In the genomic region with DNA sequence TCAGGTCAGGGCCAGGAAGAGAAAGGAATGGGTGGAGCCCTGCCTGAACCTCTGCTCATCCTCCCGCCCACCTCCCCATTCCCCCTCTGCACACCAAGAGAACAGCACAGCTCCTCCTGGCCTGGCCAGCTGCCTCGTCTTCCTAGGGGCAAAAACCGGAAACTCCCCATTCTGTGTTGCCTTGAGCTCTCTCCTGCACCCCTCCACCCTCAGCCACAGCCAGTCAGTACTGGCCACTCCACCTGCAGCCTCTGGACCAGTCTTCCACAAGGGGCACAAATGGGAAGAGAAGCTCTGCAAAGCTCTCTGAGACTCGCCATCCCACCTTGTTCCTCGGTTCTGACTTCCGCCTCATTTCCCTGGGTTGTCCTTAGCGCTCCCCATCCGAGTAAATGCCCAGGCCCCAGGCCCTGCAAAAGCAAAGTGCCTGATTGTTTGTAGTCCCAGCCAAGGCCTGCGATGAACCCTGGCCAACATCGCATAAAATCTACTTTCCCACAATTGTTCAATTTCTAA, we compare ENCODE assay signal across 26 cellular contexts. TPM values are rescaled to one million over a fixed set of nuclear protein-coding genes. Genes with fewer than 3 reads are reported as not detected.
DNase-seq lines count a peak whose midpoint lies in the region; ATAC-seq and TF ChIP-seq lines count a peak whose summit lies in the region.
"Had no signal": no experiment of that assay in that cellular context is flagged by ENCODE, and none has a peak within 500 bp of the region (broad histone marks: within the 10 kb centered on the region; RNA-seq: fewer than 3 reads in every experiment).

No MANE protein-coding gene starts in this region.

- H3K9ac ChIP-seq in neural progenitor cell: no peak overlapping the region

- H3K27me3 ChIP-seq in neural progenitor cell: no peaks in the 10 kb centered on the region
- H3K27me3 ChIP-seq: SJCRH30 had no signal

- H3K27ac Mint-ChIP-seq in neural progenitor cell: no peak overlapping the region
- H3K27ac Mint-ChIP-seq in activated naive CD4-positive, alpha-beta T cell treated with anti-CD3 and anti-CD28 coated beads, Interleukin-2, amount 50 U/mL, for 72 hours: no peak overlapping the region
- H3K27ac Mint-ChIP-seq: B cell, CD14-positive monocyte had no signal

- no peaks in the 10 kb centered on the region for H3K36me3 Mint-ChIP-seq in neural progenitor cell
- H3K36me3 Mint-ChIP-seq in activated naive CD4-positive, alpha-beta T cell treated with anti-CD3 and anti-CD28 coated beads, Interleukin-2, amount 50 U/mL, for 72 hours: no peaks in the 10 kb centered on the region
- H3K36me3 Mint-ChIP-seq: CD14-positive monocyte; CD8-positive, alpha-beta memory T cell had no signal

- H3K4me1 ChIP-seq in neural progenitor cell: no peaks in the 10 kb centered on the region
- H3K4me1 ChIP-seq: SJCRH30 had no signal

- TF ChIP-seq CTCF in neural progenitor cell (IDR thresholded peaks at IDR 0.05): no peak

- peak overlapping the region; percentile 37 for H2AFZ ChIP-seq in neural progenitor cell (replicated peaks)
- H2AFZ ChIP-seq: PC-9 had no signal

- H3K4me3 ChIP-seq in neural progenitor cell: no peak overlapping the region
- H3K4me3 ChIP-seq: PC-9, SJCRH30 had no signal

- H3K79me2 ChIP-seq in neural progenitor cell (ENCODE audit: low read depth): no peaks in the 10 kb centered on the region

- no peak overlapping the region for H3K27ac ChIP-seq in neural progenitor cell
- H3K27ac ChIP-seq: 22Rv1, PC-9, SJCRH30 had no signal

- no peaks in the 10 kb centered on the region for H3K9me3 Mint-ChIP-seq in neural progenitor cell
- no peaks in the 10 kb centered on the region for H3K9me3 Mint-ChIP-seq in activated naive CD4-positive, alpha-beta T cell treated with anti-CD3 and anti-CD28 coated beads, Interleukin-2, amount 50 U/mL, for 72 hours

- H3K36me3 ChIP-seq in neural progenitor cell: no peaks in the 10 kb centered on the region
- H3K36me3 ChIP-seq: SJCRH30 had no signal

- ATAC-seq in GM21529 (IDR thresholded peaks at IDR 0.05; ENCODE audit: unreplicated experiment): no peak
- no peak for ATAC-seq in activated naive CD4-positive, alpha-beta T cell treated with anti-CD3 and anti-CD28 coated beads, Interleukin-2, amount 50 U/mL, for 72 hours
- ATAC-seq: Right ventricle myocardium inferior had no signal

- no peak overlapping the region for H3K4me3 Mint-ChIP-seq in neural progenitor cell
- H3K4me3 Mint-ChIP-seq: B cell, CD14-positive monocyte had no signal

- DNase-seq in DMS 273 (lab: John Stamatoyannopoulos, UW; ENCODE audit: unreplicated experiment) (peak; percentile 13), DMS 273 treated with DMSO at 0.1 percent for 48 hours (lab: John Stamatoyannopoulos, UW) (no peak), ecto neural progenitor cell (ENCODE audit: low spot score) (peak; percentile 46), neural progenitor cell (ENCODE audit: low spot score) (no peak), NCI-H2227 treated with DMSO at 0.1 percent for 48 hours (lab: John Stamatoyannopoulos, UW) (no peak)
- DNase-seq in activated naive CD4-positive, alpha-beta T cell treated with anti-CD3 and anti-CD28 coated beads, Interleukin-2, amount 50 U/mL, for 72 hours (ENCODE audit: low spot score in 2 of 2): no peak
- DNase-seq: CD8-positive, alpha-beta memory T cell; KG1; NCI-H1092; NCI-H1417 treated with DMSO at 0.1 percent for 48 hours; NCI-H1694 treated with DMSO at 0.1 percent for 48 hours; NCI-H2081; NCI-H2171; NCI-H524 treated with DMSO at 0.1 percent for 48 hours; NCI-H82; PC-9 had no signal

- peaks cover 2% of the 10 kb centered on the region for H3K27me3 Mint-ChIP-seq in neural progenitor cell (ENCODE audit: insufficient read depth, low read depth)

- peaks cover 16% of the 10 kb centered on the region for H3K4me1 Mint-ChIP-seq in neural progenitor cell
- H3K4me1 Mint-ChIP-seq: CD14-positive monocyte; CD8-positive, alpha-beta memory T cell had no signal

- H4K20me1 ChIP-seq in neural progenitor cell (ENCODE audit: low read depth): no peaks in the 10 kb centered on the region

- H3F3A ChIP-seq in neural progenitor cell (ENCODE audit: low read depth): no peaks in the 10 kb centered on the region

- no peaks in the 10 kb centered on the region for H3K9me3 ChIP-seq in neural progenitor cell (ENCODE audit: low read depth)
- H3K9me3 ChIP-seq: SJCRH30 had no signal

- no peak overlapping the region for H3K4me2 ChIP-seq in neural progenitor cell
- H3K4me2 ChIP-seq: PC-9 had no signal

RNA-seq across cellular contexts. Expression of a gene that starts 39.3 kb away (rescaled TPM):
- not detected in 2 replicates for total RNA-seq in neural progenitor cell (ENCODE audit: low replicate concordance)
- not detected for total RNA-seq in activated naive CD4-positive, alpha-beta T cell treated with anti-CD3 and anti-CD28 coated beads, Interleukin-2, amount 50 U/mL, for 72 hours
- total RNA-seq: B cell; CD8-positive, alpha-beta memory T cell; Daoy; G401; IMR-90; PC-9; Right ventricle myocardium inferior; RPMI7951; SJCRH30 had no signal

Comparison
In these comparisons a context has a peak if more than half of its experiments do, and no peak if none do; other contexts are left out.
1. DNase-seq: peak in DMS 273 (single experiment) and ecto neural progenitor cell (single experiment); none in DMS 273 treated with DMSO at 0.1 percent for 48 hours (single experiment), neural progenitor cell (single experiment), activated naive CD4-positive, alpha-beta T cell treated with anti-CD3 and anti-CD28 coated beads, Interleukin-2, amount 50 U/mL, for 72 hours (0 of 2) and NCI-H2227 treated with DMSO at 0.1 percent for 48 hours (single experiment).